In genomic region chr9:110293246-110293645, GRCh38 we compare ENCODE assay signal across 21 cellular contexts. TPM values are rescaled to one million over a fixed set of nuclear protein-coding genes. Genes with fewer than 3 reads are reported as not detected.
DNase-seq lines count a peak whose midpoint lies in the region; ATAC-seq, FAIRE-seq and TF ChIP-seq lines count a peak whose summit lies in the region.
"Had no signal": no experiment of that assay in that cellular context is flagged by ENCODE, and none has a peak within 500 bp of the region (broad histone marks: within the 10 kb centered on the region; RNA-seq: fewer than 3 reads in every experiment).

No MANE protein-coding gene starts in this region.

- DNase-seq in RWPE1 (ENCODE audit: low spot score) (peak; percentile 87), mammary epithelial cell (peak; percentile 83), keratinocyte (ENCODE audit: low read depth, low spot score) (peak; percentile 13), body of pancreas (no peak), D721Med (ENCODE audit: insufficient read length, low spot score) (no peak)
- DNase-seq: ACHN; BE2C; C1 segment of cervical spinal cord; CD4-positive, CD25-positive, alpha-beta regulatory T cell; CD8-positive, alpha-beta memory T cell; COR-L47; GOT3; H7; HFFc6 had no signal

- WGBS in mammary epithelial cell (ENCODE audit: low coverage, missing lambda C conversion rate), result no CpG with 5 or more reads among the region's 1 CpG
- WGBS in esophagus, 2 donors, result 39 to 61% methylated on average over 1 of the region's 1 CpG
- 54 to 81% methylated on average over 1 of the region's 1 CpG for WGBS in body of pancreas, 2 donors

- H3K27me3 ChIP-seq in mammary epithelial cell (ENCODE audit: insufficient read depth, low read length) (no peaks in the 10 kb centered on the region), esophagus (ENCODE audit: control insufficient read depth in 1 of 2, insufficient read depth in 2 of 2, low read length in 2 of 2) (no peaks in the 10 kb centered on the region), keratinocyte (ENCODE audit: control insufficient read depth, extremely low read depth, insufficient read depth, low read length) (no peaks in the 10 kb centered on the region), body of pancreas (no peaks in the 10 kb centered on the region)
- H3K27me3 ChIP-seq: BE2C had no signal

- H3K79me2 ChIP-seq in mammary epithelial cell (ENCODE audit: insufficient read depth, low read length) (no peaks in the 10 kb centered on the region), keratinocyte (ENCODE audit: control insufficient read depth, insufficient read depth, low read length) (no peaks in the 10 kb centered on the region)

- H3K27ac ChIP-seq in RWPE1 (peak overlapping the region; percentile 80), mammary epithelial cell (ENCODE audit: insufficient read depth, low read depth, low read length) (peak overlapping the region; percentile 12), esophagus (ENCODE audit: low read depth in 2 of 2, low read length in 1 of 2) (peak overlapping the region; percentile 60 to 69), keratinocyte (ENCODE audit: control insufficient read depth, insufficient read depth, low read length) (no peak overlapping the region), body of pancreas (no peak overlapping the region)

- no peak for TF ChIP-seq POLR2A in body of pancreas (IDR thresholded peaks at IDR 0.05)

- no peak for ATAC-seq in body of pancreas
- no peak for ATAC-seq in GM19328 (IDR thresholded peaks at IDR 0.05; ENCODE audit: unreplicated experiment)
- ATAC-seq: HCT116 had no signal

- intact Hi-C loops in mammary epithelial cell (cut with micrococcal nuclease), result loop anchor here (1.0 kb wide), 1 partner anchor 37 kb away; the partner anchor contains the start of gene TXN
- intact Hi-C loops in body of pancreas (cut with DNase I), result no loop called here

- CTCF ChIA-PET in RWPE1 (lab: Yijun Ruan, JAX) (interaction anchor here (1.0 kb wide), 1 partner anchor 23 kb away, joined by 3 read pairs; no protein-coding TSS in a partner anchor), mammary epithelial cell (lab: Charles Lee; ENCODE audit: low non-redundant PET) (no interaction called here)

- H3K4me3 ChIP-seq in mammary epithelial cell (replicated peaks in 1 of 3; ENCODE audit: insufficient read depth in 1 of 3, low read depth in 2 of 3, low read length in 3 of 3), result no peak overlapping the region
- H3K4me3 ChIP-seq in esophagus (ENCODE audit: low read depth in 1 of 2, low read length in 2 of 2), result no peak overlapping the region
- no peak overlapping the region for H3K4me3 ChIP-seq in keratinocyte (ENCODE audit: control insufficient read depth in 2 of 3, extremely low read depth in 1 of 3, insufficient read depth in 2 of 3, low read depth in 1 of 3, low read length in 3 of 3)
- no peak overlapping the region for H3K4me3 ChIP-seq in body of pancreas

- H4K20me1 ChIP-seq in mammary epithelial cell (ENCODE audit: insufficient read depth, low read length), result no peaks in the 10 kb centered on the region
- no peaks in the 10 kb centered on the region for H4K20me1 ChIP-seq in keratinocyte (ENCODE audit: control insufficient read depth, extremely low read depth, insufficient read depth, low read length)

- H3K9me1 ChIP-seq in keratinocyte (ENCODE audit: control insufficient read depth, extremely low read depth, insufficient read depth, low read length), result no peaks in the 10 kb centered on the region

- TF ChIP-seq CTCF in RWPE1 (conservative IDR thresholded peaks at IDR 0.05; ENCODE audit: low read depth), result no peak
- TF ChIP-seq CTCF in mammary epithelial cell (conservative IDR thresholded peaks at IDR 0.05 in 1 of 2, IDR thresholded peaks at IDR 0.05 in 1 of 2; ENCODE audit: extremely low read depth in 1 of 2, insufficient read depth in 1 of 2, low read depth in 1 of 2, low read length in 2 of 2), result no peak
- TF ChIP-seq CTCF in keratinocyte (optimal IDR thresholded peaks at IDR 0.05 in 1 of 3, IDR thresholded peaks at IDR 0.05 in 1 of 3, conservative IDR thresholded peaks at IDR 0.05 in 1 of 3; ENCODE audit: extremely low read depth in 1 of 3, insufficient read depth in 2 of 3, low read length in 3 of 3), result no peak
- TF ChIP-seq CTCF in body of pancreas (IDR thresholded peaks at IDR 0.05), result no peak
- TF ChIP-seq CTCF in D721Med (IDR thresholded peaks at IDR 0.05; ENCODE audit: insufficient read depth, missing control alignments), result no peak

- dilution Hi-C loops in mammary epithelial cell (cut with HindIII; ENCODE audit: low sequenced_read_pairs), result no loop called here
- dilution Hi-C loops in keratinocyte (cut with MboI; ENCODE audit: extremely low pct_ligation_motif_present, low sequenced_read_pairs), result no loop called here

- H3K9ac ChIP-seq in mammary epithelial cell (ENCODE audit: insufficient read depth, low read length) (no peak overlapping the region), keratinocyte (ENCODE audit: control insufficient read depth, extremely low read depth, insufficient read depth, low read length) (no peak overlapping the region)

- in situ Hi-C loops in mammary epithelial cell (cut with MboI; ENCODE audit: low sequenced_read_pairs in 2 of 2), result no loop called here

- H3K4me1 ChIP-seq in mammary epithelial cell (ENCODE audit: insufficient read depth, low read length) (peaks cover 28% of the 10 kb centered on the region), esophagus (ENCODE audit: control insufficient read depth in 2 of 2, insufficient read depth in 2 of 2, low read length in 1 of 2) (peaks cover 0 to 5% of the 10 kb centered on the region in 2 donors), keratinocyte (ENCODE audit: control insufficient read depth, extremely low read depth, insufficient read depth, low read length) (peaks cover 16% of the 10 kb centered on the region), body of pancreas (no peaks in the 10 kb centered on the region)
- H3K4me1 ChIP-seq: BE2C had no signal

- H3K4me2 ChIP-seq in mammary epithelial cell (ENCODE audit: insufficient read depth, low read depth, low read length), result peak overlapping the region; percentile 33
- no peak overlapping the region for H3K4me2 ChIP-seq in keratinocyte (ENCODE audit: control insufficient read depth, extremely low read depth, insufficient read depth, low read depth, low read length)

- H3K36me3 ChIP-seq in mammary epithelial cell (ENCODE audit: insufficient read depth, low read length) (no peaks in the 10 kb centered on the region), esophagus (ENCODE audit: control insufficient read depth in 2 of 2, insufficient read depth in 2 of 2, low read length in 1 of 2) (no peaks in the 10 kb centered on the region), keratinocyte (ENCODE audit: control insufficient read depth in 2 of 2, extremely low read depth in 1 of 2, insufficient read depth in 2 of 2, low read length in 2 of 2) (no peaks in the 10 kb centered on the region), body of pancreas (replicated peaks in 1 of 2; ENCODE audit: insufficient read depth in 1 of 2, low read depth in 2 of 2) (no peaks in the 10 kb centered on the region)
- H3K36me3 ChIP-seq: BE2C had no signal

- peak; percentile 63 for FAIRE-seq in keratinocyte (lab: Jason Lieb, UNC)
- no peak for FAIRE-seq in D721Med (lab: Jason Lieb, UNC)
- FAIRE-seq: A204.1, G401.6, GM12891, GM19239 had no signal

- no TSS peak for BruUV-seq in mammary epithelial cell (replicated peaks; lab: Mats Ljungman, UMichigan)

- no peak overlapping the region for H2AFZ ChIP-seq in mammary epithelial cell (ENCODE audit: low read depth, low read length)
- no peak overlapping the region for H2AFZ ChIP-seq in keratinocyte (ENCODE audit: control insufficient read depth, low read length)

- POLR2A ChIA-PET in RWPE1 (lab: Yijun Ruan, JAX; ENCODE audit: low non-redundant PET), result no interaction called here

- H3K9me3 ChIP-seq in mammary epithelial cell (replicated peaks; ENCODE audit: insufficient read depth, low read length), result no peaks in the 10 kb centered on the region
- no peaks in the 10 kb centered on the region for H3K9me3 ChIP-seq in esophagus (ENCODE audit: control insufficient read depth in 2 of 2, insufficient read depth in 1 of 2, low read depth in 1 of 2, low read length in 1 of 2)
- H3K9me3 ChIP-seq in keratinocyte (ENCODE audit: control insufficient read depth, low read depth, low read length), result no peaks in the 10 kb centered on the region
- H3K9me3 ChIP-seq in body of pancreas, result no peaks in the 10 kb centered on the region
- H3K9me3 ChIP-seq: BE2C had no signal

RNA-seq across cellular contexts. Expression of gene TXN, which starts 36.9 kb away (rescaled TPM):
- total RNA-seq in mammary epithelial cell, result 100 to 1,000 TPM; 337 to 532 TPM
- polyA plus RNA-seq in mammary epithelial cell, result 760 TPM
- polyA minus RNA-seq in mammary epithelial cell, result 135 TPM
- 1,000 to 10,000 TPM; 1,229 to 1,425 TPM for polyA plus RNA-seq in esophagus
- 768 to 1,127 TPM (median 845 TPM) in 3 replicates for polyA plus RNA-seq in keratinocyte
- polyA plus RNA-seq in keratinocyte (2011; ENCODE audit: low read depth), result 178 TPM
- 1,024 and 1,515 TPM in 2 replicates for polyA plus RNA-seq in keratinocyte (2011; cell fraction: cytosol; rRNA removed)
- polyA plus RNA-seq in keratinocyte (2011; cell fraction: nucleus; rRNA removed), result 383 and 589 TPM in 2 replicates
- polyA plus RNA-seq in keratinocyte (2012; ENCODE audit: low replicate concordance), result 573 and 790 TPM in 2 replicates
- 95.6 to 332 TPM (median 271 TPM) in 3 replicates for polyA minus RNA-seq in keratinocyte
- 238 TPM for polyA minus RNA-seq in keratinocyte (2011; cell fraction: cytosol; rRNA and poly(A)+ RNA removed)
- polyA minus RNA-seq in keratinocyte (2011; cell fraction: nucleus; rRNA and poly(A)+ RNA removed), result 44.6 and 71.1 TPM in 2 replicates
- 10 to 100 TPM; 40.2 to 93.1 TPM for total RNA-seq in body of pancreas

RNA-seq across cellular contexts. Expression of gene TXNDC8, which starts 44.4 kb away (rescaled TPM):
- total RNA-seq in mammary epithelial cell, result not detected
- polyA plus RNA-seq in mammary epithelial cell, result not detected
- not detected for polyA minus RNA-seq in mammary epithelial cell
- polyA plus RNA-seq in esophagus, result not detected
- polyA plus RNA-seq in keratinocyte, result not detected in 3 replicates
- not detected for polyA plus RNA-seq in keratinocyte (2011; ENCODE audit: low read depth)
- not detected in 2 replicates for polyA plus RNA-seq in keratinocyte (2011; cell fraction: cytosol; rRNA removed)
- not detected in 2 replicates for polyA plus RNA-seq in keratinocyte (2011; cell fraction: nucleus; rRNA removed)
- polyA plus RNA-seq in keratinocyte (2012; ENCODE audit: low replicate concordance), result not detected in 2 replicates
- not detected in 3 replicates for polyA minus RNA-seq in keratinocyte
- not detected for polyA minus RNA-seq in keratinocyte (2011; cell fraction: cytosol; rRNA and poly(A)+ RNA removed)
- polyA minus RNA-seq in keratinocyte (2011; cell fraction: nucleus; rRNA and poly(A)+ RNA removed), result not detected in 2 replicates
- total RNA-seq in body of pancreas, result not detected
- total RNA-seq: CD4-positive, CD25-positive, alpha-beta regulatory T cell; CD8-positive, alpha-beta memory T cell; H7; HFFc6 had no signal
- polyA plus RNA-seq: CD4-positive, CD25-positive, alpha-beta regulatory T cell; CD8-positive, alpha-beta memory T cell had no signal

Comparison
In these comparisons a context has a peak if more than half of its experiments do, and no peak if none do; other contexts are left out.
1. DNase-seq: peak in RWPE1 (single experiment), mammary epithelial cell (single experiment) and keratinocyte (single experiment); none in body of pancreas (0 of 4) and D721Med (single experiment).
2. H3K27ac ChIP-seq: peak in RWPE1 (single experiment), mammary epithelial cell (single experiment) and esophagus (2 of 2); none in keratinocyte (single experiment) and body of pancreas (0 of 4).